ENCODE assay signal across 13 cellular contexts in the genomic region with DNA sequence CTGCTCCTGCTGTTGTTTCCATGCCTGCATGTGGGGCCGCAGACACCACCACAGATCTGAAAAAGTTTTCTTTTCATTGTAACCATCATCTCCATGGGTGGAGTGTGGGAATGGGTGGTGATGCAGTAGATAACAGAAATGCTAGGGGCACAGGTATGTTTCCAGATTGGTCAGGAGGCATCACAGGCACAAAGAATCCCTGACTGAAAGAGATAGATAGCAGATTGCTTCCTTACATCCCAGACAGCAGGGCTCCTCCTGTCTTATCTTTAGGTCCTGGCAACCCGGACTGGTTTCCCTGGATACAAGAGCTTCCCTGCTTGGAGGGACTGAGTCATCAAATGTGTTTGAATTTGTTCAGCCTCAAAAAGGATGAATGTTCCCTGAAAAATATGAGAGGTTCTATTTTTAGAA.
A peak's percentile ranks its signal among the peaks of the same experiment; 100 is the strongest.
DNase-seq lines count a peak whose midpoint lies in the region; ATAC-seq and TF ChIP-seq lines count a peak whose summit lies in the region.
"Had no signal": no experiment of that assay in that cellular context is flagged by ENCODE, and none has a peak within 500 bp of the region (broad histone marks: within the 10 kb centered on the region; RNA-seq: fewer than 3 reads in every experiment).

No MANE protein-coding gene starts in this region.

- peaks cover 4% of the 10 kb centered on the region for H3K4me1 Mint-ChIP-seq in endothelial cell (ENCODE audit: unreplicated experiment)
- H3K4me1 Mint-ChIP-seq: activated naive CD8-positive, alpha-beta T cell treated with anti-CD3 and anti-CD28 coated beads, Interleukin-2, amount 10 ng/mL, durations not matched to agents 7 days and 5 days had no signal

- H3K4me3 Mint-ChIP-seq in endothelial cell (ENCODE audit: unreplicated experiment) = no peak overlapping the region
- H3K4me3 Mint-ChIP-seq: activated naive CD8-positive, alpha-beta T cell treated with anti-CD3 and anti-CD28 coated beads, Interleukin-2, amount 10 ng/mL, durations not matched to agents 7 days and 5 days; stimulated activated naive CD8-positive, alpha-beta T cell treated with anti-CD3 and anti-CD28 coated beads, Interleukin-15, Interleukin-2, amounts not matched to agents 100 ng/mL and 50 ng/mL, for 24 hours had no signal

- no peaks in the 10 kb centered on the region for H3K9me3 ChIP-seq in A673 (ENCODE audit: low read depth, low read length, poor library complexity, severe bottlenecking)
- H3K9me3 ChIP-seq in body of pancreas = no peaks in the 10 kb centered on the region

- WGBS in body of pancreas, 2 donors = 19 to 22% methylated on average over 2 of the region's 2 CpGs

- H3K27ac ChIP-seq in A673 (ENCODE audit: low read depth, low read length, poor library complexity, severe bottlenecking) (no peak overlapping the region), body of pancreas (no peak overlapping the region)

- intact Hi-C loops in A673 (cut with micrococcal nuclease; ENCODE audit: unreplicated experiment) (no loop called here), body of pancreas (cut with DNase I) (no loop called here)

- ATAC-seq in GM18502 (IDR thresholded peaks at IDR 0.05; ENCODE audit: poor library complexity, unreplicated experiment) (no peak), body of pancreas (no peak)

- CTCF ChIA-PET in A673 (lab: Charles Lee) (no interaction called here), HEK293T (lab: Yijun Ruan, JAX) (interaction anchor here (0.7 kb wide), 1 partner anchor 1941 kb away, joined by 3 read pairs; no protein-coding TSS in a partner anchor)

- H3K36me3 ChIP-seq in A673 (ENCODE audit: insufficient read depth, low read length, poor library complexity, severe bottlenecking) (no peaks in the 10 kb centered on the region), body of pancreas (replicated peaks in 1 of 2; ENCODE audit: insufficient read depth in 1 of 2, low read depth in 2 of 2) (no peaks in the 10 kb centered on the region)

- no peak for TF ChIP-seq POLR2A in body of pancreas (IDR thresholded peaks at IDR 0.05)

- BruUV-seq in A673 (replicated peaks; lab: Mats Ljungman, UMichigan) = no TSS peak

- H3K9me3 Mint-ChIP-seq in endothelial cell (ENCODE audit: unreplicated experiment) = no peaks in the 10 kb centered on the region
- H3K9me3 Mint-ChIP-seq: activated naive CD8-positive, alpha-beta T cell treated with anti-CD3 and anti-CD28 coated beads, Interleukin-2, amount 10 ng/mL, durations not matched to agents 7 days and 5 days had no signal

- no peak overlapping the region for H3K4me3 ChIP-seq in A673 (ENCODE audit: low read depth, low read length, poor library complexity, severe bottlenecking)
- no peak overlapping the region for H3K4me3 ChIP-seq in body of pancreas

- H3K4me1 ChIP-seq in A673 (ENCODE audit: insufficient read depth, low read length, poor library complexity, severe bottlenecking) = no peaks in the 10 kb centered on the region
- no peaks in the 10 kb centered on the region for H3K4me1 ChIP-seq in body of pancreas

- H3K27ac Mint-ChIP-seq in endothelial cell (ENCODE audit: unreplicated experiment) = no peak overlapping the region
- H3K27ac Mint-ChIP-seq: activated naive CD8-positive, alpha-beta T cell treated with anti-CD3 and anti-CD28 coated beads, Interleukin-2, amount 10 ng/mL, durations not matched to agents 7 days and 5 days; stimulated activated naive CD8-positive, alpha-beta T cell treated with anti-CD3 and anti-CD28 coated beads, Interleukin-15, Interleukin-2, amounts not matched to agents 100 ng/mL and 50 ng/mL, for 24 hours had no signal

- H3K27me3 ChIP-seq in A673 (replicated peaks; ENCODE audit: insufficient read depth, low read depth, low read length, poor library complexity) (no peaks in the 10 kb centered on the region), body of pancreas (no peaks in the 10 kb centered on the region)

- peak; percentile 1 for DNase-seq in A673 (ENCODE audit: low spot score)
- DNase-seq in HEK293T (ENCODE audit: extremely low spot score) = peak; percentile 46
- peak; percentile 89 for DNase-seq in amniotic epithelial cell (ENCODE audit: low read depth)
- peak; percentile 15 for DNase-seq in hepatic stellate cell (ENCODE audit: low spot score)
- DNase-seq in body of pancreas = no peak
- no peak for DNase-seq in germinal center (ENCODE audit: low spot score)
- DNase-seq in endothelial cell (ENCODE audit: low spot score) = no peak
- DNase-seq: activated CD4-positive, alpha-beta T cell treated with anti-CD3 and anti-CD28 coated beads, Interleukin-2, amount 50 U/mL, for 1 hour; activated naive CD8-positive, alpha-beta T cell treated with anti-CD3 and anti-CD28 coated beads, Interleukin-2, amount 10 ng/mL, durations not matched to agents 7 days and 5 days; NCI-H1436; Right ventricle myocardium superior had no signal

- TF ChIP-seq CTCF in A673 (conservative IDR thresholded peaks at IDR 0.05; ENCODE audit: low read depth, low read length) (no peak), body of pancreas (IDR thresholded peaks at IDR 0.05) (no peak), endothelial cell (IDR thresholded peaks at IDR 0.05; ENCODE audit: unreplicated experiment) (no peak)

- H3K27me3 Mint-ChIP-seq in endothelial cell (ENCODE audit: unreplicated experiment) = peaks cover 1% of the 10 kb centered on the region
- H3K27me3 Mint-ChIP-seq: activated naive CD8-positive, alpha-beta T cell treated with anti-CD3 and anti-CD28 coated beads, Interleukin-2, amount 10 ng/mL, durations not matched to agents 7 days and 5 days; stimulated activated naive CD8-positive, alpha-beta T cell treated with anti-CD3 and anti-CD28 coated beads, Interleukin-15, Interleukin-2, amounts not matched to agents 100 ng/mL and 50 ng/mL, for 24 hours had no signal

- no peaks in the 10 kb centered on the region for H3K36me3 Mint-ChIP-seq in endothelial cell (ENCODE audit: low read depth, unreplicated experiment)
- H3K36me3 Mint-ChIP-seq: activated naive CD8-positive, alpha-beta T cell treated with anti-CD3 and anti-CD28 coated beads, Interleukin-2, amount 10 ng/mL, durations not matched to agents 7 days and 5 days had no signal

- POLR2A ChIA-PET in A673 (lab: Charles Lee; ENCODE audit: low non-redundant PET) (no interaction called here), HEK293T (lab: Yijun Ruan, JAX) (no interaction called here)

TF ChIP-seq in HEK293T, 16 proteins besides CTCF, POLR2A, EP300 and RAD21:
- no peak for TF ChIP-seq L3MBTL2 (conservative IDR thresholded peaks at IDR 0.05)
- TF ChIP-seq, protein P1, sequence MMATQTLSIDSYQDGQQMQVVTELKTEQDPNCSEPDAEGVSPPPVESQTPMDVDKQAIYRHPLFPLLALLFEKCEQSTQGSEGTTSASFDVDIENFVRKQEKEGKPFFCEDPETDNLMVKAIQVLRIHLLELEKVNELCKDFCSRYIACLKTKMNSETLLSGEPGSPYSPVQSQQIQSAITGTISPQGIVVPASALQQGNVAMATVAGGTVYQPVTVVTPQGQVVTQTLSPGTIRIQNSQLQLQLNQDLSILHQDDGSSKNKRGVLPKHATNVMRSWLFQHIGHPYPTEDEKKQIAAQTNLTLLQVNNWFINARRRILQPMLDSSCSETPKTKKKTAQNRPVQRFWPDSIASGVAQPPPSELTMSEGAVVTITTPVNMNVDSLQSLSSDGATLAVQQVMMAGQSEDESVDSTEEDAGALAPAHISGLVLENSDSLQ (IDR thresholded peaks at IDR 0.05) = no peak
- TF ChIP-seq ELF4 (IDR thresholded peaks at IDR 0.05) = no peak
- no peak for TF ChIP-seq FOXK2 (IDR thresholded peaks at IDR 0.05)
- TF ChIP-seq TARDBP (IDR thresholded peaks at IDR 0.05) = no peak
- TF ChIP-seq ZNF384 (IDR thresholded peaks at IDR 0.05) = no peak
- no peak for TF ChIP-seq CTBP1 (IDR thresholded peaks at IDR 0.05; ENCODE audit: borderline replicate concordance)
- no peak for TF ChIP-seq SUZ12 (IDR thresholded peaks at IDR 0.05)
- TF ChIP-seq FOXA1 (IDR thresholded peaks at IDR 0.05) = no peak
- no peak for TF ChIP-seq BHLHE40 (IDR thresholded peaks at IDR 0.05; ENCODE audit: borderline replicate concordance)

Comparison
In these comparisons a context has a peak if more than half of its experiments do, and no peak if none do; other contexts are left out.
1. DNase-seq: peak in A673 (single experiment), HEK293T (single experiment), amniotic epithelial cell (single experiment) and hepatic stellate cell (single experiment); none in body of pancreas (0 of 4), germinal center (single experiment) and endothelial cell (single experiment).